ENCODE assay signal across 1 cellular context in genomic region chr20:34595377-34596184, GRCh38.
TF ChIP-seq lines count a peak whose summit lies in the region.

No MANE protein-coding gene starts in this region.

TF ChIP-seq in GM23338, 12 proteins besides CTCF, POLR2A, EP300 and RAD21 (continued from another document):
- TF ChIP-seq, protein P1, sequence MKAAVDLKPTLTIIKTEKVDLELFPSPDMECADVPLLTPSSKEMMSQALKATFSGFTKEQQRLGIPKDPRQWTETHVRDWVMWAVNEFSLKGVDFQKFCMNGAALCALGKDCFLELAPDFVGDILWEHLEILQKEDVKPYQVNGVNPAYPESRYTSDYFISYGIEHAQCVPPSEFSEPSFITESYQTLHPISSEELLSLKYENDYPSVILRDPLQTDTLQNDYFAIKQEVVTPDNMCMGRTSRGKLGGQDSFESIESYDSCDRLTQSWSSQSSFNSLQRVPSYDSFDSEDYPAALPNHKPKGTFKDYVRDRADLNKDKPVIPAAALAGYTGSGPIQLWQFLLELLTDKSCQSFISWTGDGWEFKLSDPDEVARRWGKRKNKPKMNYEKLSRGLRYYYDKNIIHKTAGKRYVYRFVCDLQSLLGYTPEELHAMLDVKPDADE (IDR thresholded peaks at IDR 0.05) = no peak
